ENCODE assay signal across 11 cellular contexts in the genomic region with DNA sequence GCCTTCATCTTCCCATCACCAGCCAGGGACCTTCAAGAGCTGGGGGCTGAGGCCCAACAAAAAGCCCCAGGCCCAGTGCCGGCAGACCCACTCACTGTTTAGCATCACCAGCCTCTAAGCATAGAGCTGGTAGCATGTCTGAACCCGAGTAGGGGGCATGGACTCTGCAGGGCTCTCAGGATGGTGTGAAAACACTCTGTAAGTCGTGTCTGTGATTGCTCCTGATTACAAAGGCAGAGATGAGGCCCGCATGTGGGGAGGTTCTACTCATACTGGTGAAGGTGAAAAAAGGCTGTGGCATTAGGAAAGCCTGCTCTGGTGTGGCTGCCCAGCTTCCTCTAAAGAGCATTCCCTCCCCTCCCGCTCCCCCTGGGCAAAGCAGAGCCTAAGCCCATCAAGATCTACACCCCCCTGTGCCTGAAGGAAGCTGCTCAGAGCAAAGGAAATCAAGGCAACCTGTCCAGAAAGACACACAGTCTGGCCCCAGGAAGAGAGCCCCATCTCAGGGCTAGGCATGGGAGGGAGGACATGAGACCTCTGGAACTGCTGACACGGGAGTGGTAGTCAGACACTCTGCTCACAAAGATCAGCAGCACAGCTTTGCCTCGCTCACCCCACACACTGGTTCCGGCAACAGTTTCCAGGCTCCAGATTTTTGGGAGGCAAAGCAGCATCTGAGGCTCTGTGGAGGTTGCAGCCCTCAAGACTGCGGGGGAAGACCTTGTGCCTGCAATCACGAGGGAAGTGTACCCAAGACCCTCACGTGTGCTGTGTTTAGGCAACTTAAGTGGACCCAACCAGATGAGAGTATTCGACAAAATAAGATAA. TPM values are rescaled to one million over a fixed set of nuclear protein-coding genes. Genes with fewer than 3 reads are reported as not detected.
DNase-seq lines count a peak whose midpoint lies in the region; ATAC-seq, FAIRE-seq and TF ChIP-seq lines count a peak whose summit lies in the region.
"Had no signal": no experiment of that assay in that cellular context is flagged by ENCODE, and none has a peak within 500 bp of the region (broad histone marks: within the 10 kb centered on the region; RNA-seq: fewer than 3 reads in every experiment).

No MANE protein-coding gene starts in this region.

- FAIRE-seq in A549 (lab: Jason Lieb, UNC) (no peak), GM12891 (lab: Jason Lieb, UNC) (peak; percentile 69), small intestine (lab: Jason Lieb, UNC) (no peak)

- no peaks in the 10 kb centered on the region for H3K27me3 ChIP-seq in small intestine (ENCODE audit: control insufficient read depth in 2 of 2, insufficient read depth in 2 of 2, low read length in 2 of 2)

- ATAC-seq in A549 (no peak), natural killer cell (peak; percentile 68 to 74 (median 69)), left lobe of liver (no peak)
- ATAC-seq: Panc1 had no signal

- no peak overlapping the region for H3K4me3 ChIP-seq in A549
- H3K4me3 ChIP-seq in small intestine (ENCODE audit: low read depth in 1 of 2, low read length in 2 of 2), result no peak overlapping the region

- H3K9me3 ChIP-seq in A549 (no peaks in the 10 kb centered on the region), small intestine (ENCODE audit: control insufficient read depth, low read depth) (no peaks in the 10 kb centered on the region)

- peak overlapping the region; percentile 88 to 99 for H3K27ac Mint-ChIP-seq in natural killer cell

- TF ChIP-seq POLR2A in A549 (IDR thresholded peaks at IDR 0.05; ENCODE audit: low read length), result no peak
- TF ChIP-seq POLR2A in GM12891 (IDR thresholded peaks at IDR 0.05; ENCODE audit: low read depth, low read length), result no peak

- H3K9me3 Mint-ChIP-seq in natural killer cell, result no peaks in the 10 kb centered on the region

- no peak overlapping the region for H3K4me2 ChIP-seq in A549

- H3K4me1 Mint-ChIP-seq in natural killer cell, result peaks cover 69 to 71% of the 10 kb centered on the region in 2 donors

- no peak for TF ChIP-seq CTCF in A549 (IDR thresholded peaks at IDR 0.05)
- TF ChIP-seq CTCF in natural killer cell (IDR thresholded peaks at IDR 0.05), result no peak
- TF ChIP-seq CTCF in GM20000 (IDR thresholded peaks at IDR 0.05; ENCODE audit: extremely low read depth, missing control alignments), result no peak

- no peak for TF ChIP-seq EP300 in A549 (IDR thresholded peaks at IDR 0.05)

- TF ChIP-seq RAD21 in A549 (conservative IDR thresholded peaks at IDR 0.05 in 1 of 2, IDR thresholded peaks at IDR 0.05 in 1 of 2), result no peak

- H3K4me3 Mint-ChIP-seq in natural killer cell, result peak overlapping the region; percentile 74

- H3K4me1 ChIP-seq in A549 (peaks cover 74% of the 10 kb centered on the region), small intestine (ENCODE audit: control insufficient read depth in 2 of 2, insufficient read depth in 1 of 2, low read depth in 1 of 2, low read length in 1 of 2) (peaks cover 26 to 30% of the 10 kb centered on the region in 2 donors)

- WGBS in A549 (ENCODE audit: missing lambda C conversion rate), result 92% methylated on average over 10 of the region's 12 CpGs
- 74 to 75% (median 74%) methylated on average over 12 of the region's 12 CpGs for WGBS in small intestine, 3 donors

- peaks cover 13% of the 10 kb centered on the region for H3K36me3 Mint-ChIP-seq in natural killer cell

- peaks cover 0 to 4% of the 10 kb centered on the region in 2 donors for H3K36me3 ChIP-seq in small intestine (ENCODE audit: control insufficient read depth in 2 of 2, insufficient read depth in 2 of 2, low read length in 2 of 2)

- H3K27ac ChIP-seq in A549 (peak overlapping the region; percentile 57 to 71), caudate nucleus (ENCODE audit: low read depth, low read length) (peak overlapping the region; percentile 36), small intestine (ENCODE audit: low read depth in 1 of 2, low read length in 1 of 2) (peak overlapping the region in 1 of 2 donors; percentile 43)

- CTCF ChIA-PET in A549 (lab: Yijun Ruan, JAX), result interaction anchor here (0.8 to 1.1 kb wide), 3 partner anchors 15 to 37 kb away, joined by 3 to 5 read pairs (median 4); no protein-coding TSS in a partner anchor

- no peaks in the 10 kb centered on the region for H3K27me3 Mint-ChIP-seq in natural killer cell (ENCODE audit: low read depth in 2 of 2)

- intact Hi-C loops in natural killer cell (cut with micrococcal nuclease), result no loop called here

- POLR2A ChIA-PET in A549 (lab: Yijun Ruan, JAX), result no interaction called here

- DNase-seq in A549 (ENCODE audit: low read depth in 1 of 2, low spot score in 1 of 2), result no peak
- DNase-seq in GM12891 (ENCODE audit: insufficient read length, low spot score), result no peak
- DNase-seq in caudate nucleus (lab: John Stamatoyannopoulos, UW), result peak in 12 of 61 donors; percentile 6 to 41 (median 22)
- DNase-seq in natural killer cell, result no peak
- no peak for DNase-seq in NCI-H1694 treated with DMSO at 0.1 percent for 48 hours (lab: John Stamatoyannopoulos, UW)
- DNase-seq in small intestine, result no peak
- no peak for DNase-seq in GM20000 (ENCODE audit: low spot score)
- DNase-seq in left lobe of liver (ENCODE audit: low spot score), result no peak
- DNase-seq: C1 segment of cervical spinal cord, erythroblast had no signal

TF ChIP-seq in A549, 52 proteins besides CTCF, POLR2A, EP300 and RAD21:
- TF ChIP-seq, protein P1, sequence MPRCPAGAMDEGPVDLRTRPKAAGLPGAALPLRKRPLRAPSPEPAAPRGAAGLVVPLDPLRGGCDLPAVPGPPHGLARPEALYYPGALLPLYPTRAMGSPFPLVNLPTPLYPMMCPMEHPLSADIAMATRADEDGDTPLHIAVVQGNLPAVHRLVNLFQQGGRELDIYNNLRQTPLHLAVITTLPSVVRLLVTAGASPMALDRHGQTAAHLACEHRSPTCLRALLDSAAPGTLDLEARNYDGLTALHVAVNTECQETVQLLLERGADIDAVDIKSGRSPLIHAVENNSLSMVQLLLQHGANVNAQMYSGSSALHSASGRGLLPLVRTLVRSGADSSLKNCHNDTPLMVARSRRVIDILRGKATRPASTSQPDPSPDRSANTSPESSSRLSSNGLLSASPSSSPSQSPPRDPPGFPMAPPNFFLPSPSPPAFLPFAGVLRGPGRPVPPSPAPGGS (IDR thresholded peaks at IDR 0.05), result no peak

TF ChIP-seq in GM12891, 5 proteins besides CTCF, POLR2A, EP300 and RAD21:
- no peak for TF ChIP-seq PAX5 (IDR thresholded peaks at IDR 0.05; ENCODE audit: insufficient read depth, low read length, severe bottlenecking)
- no peak for TF ChIP-seq POLR2AphosphoS5 (IDR thresholded peaks at IDR 0.05; ENCODE audit: low read depth, low read length)
- TF ChIP-seq SPI1 (IDR thresholded peaks at IDR 0.05; ENCODE audit: low read depth, low read length), result no peak
- TF ChIP-seq TAF1 (IDR thresholded peaks at IDR 0.05; ENCODE audit: low read depth, low read length), result no peak
- no peak for TF ChIP-seq POU2F2 (IDR thresholded peaks at IDR 0.05; ENCODE audit: low read depth, low read length)

RNA-seq across cellular contexts. Expression of gene CCDC12, which starts 36.8 kb away (rescaled TPM):
- 21.7 and 34.8 TPM in 2 replicates for polyA plus RNA-seq in A549 (2011; rRNA removed)
- polyA plus RNA-seq in A549 (2012; cell fraction: cytosol; rRNA removed), result 53.8 and 83.7 TPM in 2 replicates
- 44.0 and 54.7 TPM in 2 replicates for polyA plus RNA-seq in A549 (2012; cell fraction: nucleus; rRNA removed)
- polyA plus RNA-seq in A549 (2017; fragmentation: RNase III; extraction: RNeasy Plus Mini Kit Qiagen cat#74134 plus additional on column Dnase treatment), result 74.2 to 81.0 TPM (median 79.2 TPM) in 3 replicates
- 30.5 and 33.9 TPM in 2 replicates for polyA minus RNA-seq in A549 (2011; rRNA and poly(A)+ RNA removed)
- 55.8 TPM for polyA plus RNA-seq in GM12891 (2012; ENCODE audit: low read depth, missing spikeins)
- total RNA-seq in natural killer cell, result 100 to 1,000 TPM; 104 to 114 (median 111) TPM
- 10 to 100 TPM; 73.3 to 84.5 (median 78.6) TPM for polyA plus RNA-seq in small intestine
- total RNA-seq in left lobe of liver, result 19.3 TPM

RNA-seq across cellular contexts. Expression of gene NBEAL2, which starts 39.7 kb away (rescaled TPM):
- polyA plus RNA-seq in A549 (2011; rRNA removed) (9.6 and 13.3 TPM in 2 replicates), A549 (2017; fragmentation: RNase III; extraction: RNeasy Plus Mini Kit Qiagen cat#74134 plus additional on column Dnase treatment) (43.4 to 54.0 TPM (median 47.3 TPM) in 3 replicates), small intestine (10 to 100 TPM; 32.7 to 55.9 (median 50.5) TPM)
- 45.5 and 60.4 TPM in 2 replicates for polyA plus RNA-seq in A549 (2012; cell fraction: cytosol; rRNA removed)
- 409 and 469 TPM in 2 replicates for polyA plus RNA-seq in A549 (2012; cell fraction: nucleus; rRNA removed)
- polyA minus RNA-seq in A549 (2011; rRNA and poly(A)+ RNA removed), result 14.9 and 24.5 TPM in 2 replicates
- 53.4 TPM for polyA plus RNA-seq in GM12891 (2012; ENCODE audit: low read depth, missing spikeins)
- total RNA-seq in natural killer cell (100 to 1,000 TPM; 453 to 536 (median 532) TPM), left lobe of liver (12.2 TPM)

Comparison
In these comparisons a context has a peak if more than half of its experiments do, and no peak if none do; other contexts are left out.
1. ATAC-seq: peak in natural killer cell (3 of 3); none in A549 (0 of 2) and left lobe of liver (single experiment).
2. RNA of gene NBEAL2, which starts 39.7 kb away (total RNA-seq): 453 to 536 TPM in natural killer cell; 12.2 TPM in left lobe of liver (single experiment); every median in the first group is over 10 times any median in the second.